11 cellular contexts compared by ENCODE assay signal in genomic region chr10:50291261-50291850, GRCh38. TPM values are rescaled to one million over a fixed set of nuclear protein-coding genes. Genes with fewer than 3 reads are reported as not detected.
A peak's percentile ranks its signal among the peaks of the same experiment; 100 is the strongest.
DNase-seq lines count a peak whose midpoint lies in the region; ATAC-seq, FAIRE-seq and TF ChIP-seq lines count a peak whose summit lies in the region.
"Had no signal": no experiment of that assay in that cellular context is flagged by ENCODE, and none has a peak within 500 bp of the region (broad histone marks: within the 10 kb centered on the region; RNA-seq: fewer than 3 reads in every experiment).

No MANE protein-coding gene starts in this region.

- no peaks in the 10 kb centered on the region for H3K4me1 ChIP-seq in A549
- no peaks in the 10 kb centered on the region for H3K4me1 ChIP-seq in ascending aorta
- H3K4me1 ChIP-seq in stomach, result peaks cover 0 to 10% (median 5%) of the 10 kb centered on the region in 4 donors

- POLR2A ChIA-PET in A549 (lab: Yijun Ruan, JAX), result no interaction called here

- no peak overlapping the region for H3K4me3 ChIP-seq in A549
- no peak overlapping the region for H3K4me3 ChIP-seq in ascending aorta
- H3K4me3 ChIP-seq in stomach, result no peak overlapping the region

- FAIRE-seq in A549 (lab: Jason Lieb, UNC) (no peak), GM18507 (lab: Jason Lieb, UNC) (peak; percentile 36)

- no peak overlapping the region for H3K4me2 ChIP-seq in A549

- 0 out of 6 replicates have a peak, but pooled peaks of 1 of the 2 experiments have one; percentile 49 for ATAC-seq in A549
- ATAC-seq in HG03039 (IDR thresholded peaks at IDR 0.05; ENCODE audit: unreplicated experiment), result no peak
- no peak for ATAC-seq in HG02763 (IDR thresholded peaks at IDR 0.05; ENCODE audit: unreplicated experiment)
- ATAC-seq: stimulated activated naive CD8-positive, alpha-beta T cell treated with anti-CD3 and anti-CD28 coated beads, Interleukin-15, amount 100 ng/mL, for 72 hours had no signal

- H3K27ac ChIP-seq in A549 (no peak overlapping the region), ascending aorta (no peak overlapping the region), stomach (no peak overlapping the region)

- TF ChIP-seq EP300 in A549 (IDR thresholded peaks at IDR 0.05), result no peak
- TF ChIP-seq EP300 in stomach (IDR thresholded peaks at IDR 0.05), result no peak

- intact Hi-C loops in ascending aorta (cut with DNase I), result no loop called here
- intact Hi-C loops in stomach (cut with DNase I; ENCODE audit: low total_unique reads), result no loop called here

- TF ChIP-seq RAD21 in A549 (conservative IDR thresholded peaks at IDR 0.05 in 1 of 2, IDR thresholded peaks at IDR 0.05 in 1 of 2), result peak; percentile 13 to 47; a peak in 2 of 5 replicates

- WGBS in A549 (ENCODE audit: missing lambda C conversion rate), result 3% methylated on average over 1 of the region's 1 CpG
- 46 to 67% (median 61%) methylated on average over 1 of the region's 1 CpG for WGBS in stomach, 5 donors

- CTCF ChIA-PET in A549 (lab: Yijun Ruan, JAX), result interaction anchor here (1.0 to 1.4 kb wide), 3 partner anchors 11 to 20 kb away, joined by 3 to 4 read pairs (median 3); no protein-coding TSS in a partner anchor

- H3K27me3 ChIP-seq in ascending aorta, result no peaks in the 10 kb centered on the region
- no peaks in the 10 kb centered on the region for H3K27me3 ChIP-seq in stomach

- DNase-seq in A549 (ENCODE audit: low read depth in 1 of 2, low spot score in 1 of 2), result no peak
- no peak for DNase-seq in GM18507 (ENCODE audit: extremely low spot score, insufficient read length, low read depth)
- DNase-seq in ascending aorta (ENCODE audit: low spot score in 2 of 2), result no peak
- DNase-seq in iPS-NIHi11 (ENCODE audit: low spot score), result peak; percentile 23
- no peak for DNase-seq in NCI-H2196 (lab: John Stamatoyannopoulos, UW; ENCODE audit: unreplicated experiment)
- DNase-seq in stomach, result no peak
- DNase-seq: activated naive CD4-positive, alpha-beta T cell treated with anti-CD3 and anti-CD28 coated beads, Interleukin-2, amount 50 U/mL, for 16 hours; NCI-H2171; stimulated activated naive CD8-positive, alpha-beta T cell treated with anti-CD3 and anti-CD28 coated beads, Interleukin-15, amount 100 ng/mL, for 72 hours had no signal

- H3K36me3 ChIP-seq in ascending aorta (no peaks in the 10 kb centered on the region), stomach (no peaks in the 10 kb centered on the region)

- no peak for TF ChIP-seq POLR2A in A549 (IDR thresholded peaks at IDR 0.05; ENCODE audit: low read length)
- TF ChIP-seq POLR2A in stomach (IDR thresholded peaks at IDR 0.05), result no peak

- TF ChIP-seq CTCF in A549 (IDR thresholded peaks at IDR 0.05), result 0 out of 3 replicates have a peak, but pooled peaks have one; percentile 12
- TF ChIP-seq CTCF in ascending aorta (IDR thresholded peaks at IDR 0.05), result peak in 2 of 3 experiments; percentile 11 to 36
- TF ChIP-seq CTCF in stomach (IDR thresholded peaks at IDR 0.05), result peak in 2 of 7 experiments; percentile 6 to 13

- H3K9me3 ChIP-seq in A549 (no peaks in the 10 kb centered on the region), ascending aorta (no peaks in the 10 kb centered on the region), stomach (no peaks in the 10 kb centered on the region)

TF ChIP-seq in A549, 52 proteins besides CTCF, POLR2A, EP300 and RAD21:
- TF ChIP-seq HOXB13 (CRISPR knock-in tag; IDR thresholded peaks at IDR 0.05; ENCODE audit: low read depth), result no peak
- TF ChIP-seq CHD2 (IDR thresholded peaks at IDR 0.05; ENCODE audit: low read length, partially characterized antibody), result no peak
- no peak for TF ChIP-seq ZC3H11A (IDR thresholded peaks at IDR 0.05)
- TF ChIP-seq CHD4 (IDR thresholded peaks at IDR 0.05; ENCODE audit: borderline replicate concordance), result no peak
- TF ChIP-seq EHF (CRISPR knock-in tag; IDR thresholded peaks at IDR 0.05), result no peak
- no peak for TF ChIP-seq ZSCAN20 (CRISPR knock-in tag; IDR thresholded peaks at IDR 0.05)
- TF ChIP-seq JUN (IDR thresholded peaks at IDR 0.05), result no peak
- TF ChIP-seq SREBF2 (IDR thresholded peaks at IDR 0.05), result no peak
- TF ChIP-seq, protein P1, sequence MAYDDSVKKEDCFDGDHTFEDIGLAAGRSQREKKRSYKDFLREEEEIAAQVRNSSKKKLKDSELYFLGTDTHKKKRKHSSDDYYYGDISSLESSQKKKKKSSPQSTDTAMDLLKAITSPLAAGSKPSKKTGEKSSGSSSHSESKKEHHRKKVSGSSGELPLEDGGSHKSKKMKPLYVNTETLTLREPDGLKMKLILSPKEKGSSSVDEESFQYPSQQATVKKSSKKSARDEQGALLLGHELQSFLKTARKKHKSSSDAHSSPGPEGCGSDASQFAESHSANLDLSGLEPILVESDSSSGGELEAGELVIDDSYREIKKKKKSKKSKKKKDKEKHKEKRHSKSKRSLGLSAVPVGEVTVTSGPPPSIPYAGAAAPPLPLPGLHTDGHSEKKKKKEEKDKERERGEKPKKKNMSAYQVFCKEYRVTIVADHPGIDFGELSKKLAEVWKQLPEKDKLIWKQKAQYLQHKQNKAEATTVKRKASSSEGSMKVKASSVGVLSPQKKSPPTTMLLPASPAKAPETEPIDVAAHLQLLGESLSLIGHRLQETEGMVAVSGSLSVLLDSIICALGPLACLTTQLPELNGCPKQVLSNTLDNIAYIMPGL (CRISPR knock-in tag; IDR thresholded peaks at IDR 0.05; ENCODE audit: borderline replicate concordance), result no peak
- no peak for TF ChIP-seq ESRRA (IDR thresholded peaks at IDR 0.05; ENCODE audit: borderline replicate concordance, low read length)
TF ChIP-seq in A549: peak in this region for 0.

RNA-seq across cellular contexts. Expression of gene ASAH2, which starts 40.0 kb away (rescaled TPM):
- polyA plus RNA-seq in A549 (2011; rRNA removed), result 4.8 and 5.9 TPM in 2 replicates
- polyA plus RNA-seq in A549 (2012; cell fraction: cytosol; rRNA removed), result 0.52 and 1.1 TPM in 2 replicates
- polyA plus RNA-seq in A549 (2012; cell fraction: nucleus; rRNA removed), result 0.01 and 0.61 TPM in 2 replicates
- polyA plus RNA-seq in A549 (2017; fragmentation: RNase III; extraction: RNeasy Plus Mini Kit Qiagen cat#74134 plus additional on column Dnase treatment), result 0.17 to 0.63 TPM (median 0.21 TPM) in 3 replicates
- 1.4 and 6.2 TPM in 2 replicates for polyA minus RNA-seq in A549 (2011; rRNA and poly(A)+ RNA removed)
- 0.21 TPM for total RNA-seq in ascending aorta
- total RNA-seq in stomach, result 10 to 100 TPM in 1 of 5 donors, 1 to 10 TPM in 2, under 1 TPM in 2; 0.29 to 22.8 (median 2.8) TPM
- under 1 TPM; 0.20 to 0.37 (median 0.31) TPM for polyA plus RNA-seq in stomach
